Comparison of ENCODE assay signal across 13 cellular contexts in the genomic region with DNA sequence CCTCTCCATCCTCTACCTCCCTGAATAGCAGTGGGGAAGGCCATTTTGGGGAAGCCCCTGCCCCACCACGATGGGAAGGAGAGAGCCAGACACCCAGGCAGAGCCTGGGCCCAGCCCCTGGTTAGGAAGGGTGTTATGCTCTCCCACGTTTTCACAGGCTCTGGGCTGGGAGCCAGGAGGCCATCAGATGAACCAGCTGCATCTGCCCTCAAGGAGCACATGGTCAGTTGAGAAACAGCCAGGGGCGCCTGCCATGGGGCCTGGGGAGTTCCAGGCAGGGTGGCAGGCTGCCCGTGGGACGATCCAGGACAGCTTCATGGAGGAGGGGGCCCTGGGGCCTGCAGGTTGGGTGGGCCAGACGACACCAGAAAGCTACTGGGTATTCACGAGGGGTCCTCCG. TPM values are rescaled to one million over a fixed set of nuclear protein-coding genes. Genes with fewer than 3 reads are reported as not detected.
DNase-seq lines count a peak whose midpoint lies in the region; ATAC-seq and TF ChIP-seq lines count a peak whose summit lies in the region.
"Had no signal": no experiment of that assay in that cellular context is flagged by ENCODE, and none has a peak within 500 bp of the region (broad histone marks: within the 10 kb centered on the region; RNA-seq: fewer than 3 reads in every experiment).

No MANE protein-coding gene starts in this region.

- H3K36me3 ChIP-seq in WERI-Rb-1 (no peaks in the 10 kb centered on the region), gastrocnemius medialis (no peaks in the 10 kb centered on the region)
- H3K36me3 ChIP-seq: colonic mucosa, tibial artery had no signal

- H3K4me3 ChIP-seq in WERI-Rb-1 (ENCODE audit: low read depth, low read length) (no peak overlapping the region), gastrocnemius medialis (no peak overlapping the region)
- H3K4me3 ChIP-seq: A549, colonic mucosa, tibial artery had no signal

- in situ Hi-C loops in gastrocnemius medialis (cut with MboI; ENCODE audit: low sequenced_read_pairs in 4 of 4): no loop called here

- no peak for TF ChIP-seq CTCF in WERI-Rb-1 (IDR thresholded peaks at IDR 0.05; ENCODE audit: low read depth, low read length)
- no peak for TF ChIP-seq CTCF in gastrocnemius medialis (IDR thresholded peaks at IDR 0.05 in 4 of 5, conservative IDR thresholded peaks at IDR 0.05 in 1 of 5)

- H3K27ac ChIP-seq in WERI-Rb-1 (no peak overlapping the region), gastrocnemius medialis (peak overlapping the region; percentile 70 to 84 (median 76))
- H3K27ac ChIP-seq: A549, colonic mucosa, tibial artery had no signal

- H3K9me3 ChIP-seq in WERI-Rb-1 (ENCODE audit: severe bottlenecking) (no peaks in the 10 kb centered on the region), gastrocnemius medialis (no peaks in the 10 kb centered on the region)
- H3K9me3 ChIP-seq: A549, colonic mucosa, tibial artery had no signal

- ATAC-seq in gastrocnemius medialis: peak; percentile 79 to 81
- ATAC-seq: A549; activated CD8-positive, alpha-beta T cell treated with anti-CD3 and anti-CD28 coated beads for 36 hours; naive thymus-derived CD8-positive, alpha-beta T cell had no signal

- no peaks in the 10 kb centered on the region for H3K27me3 ChIP-seq in WERI-Rb-1 (ENCODE audit: insufficient read depth, low read depth, severe bottlenecking)
- no peaks in the 10 kb centered on the region for H3K27me3 ChIP-seq in gastrocnemius medialis
- H3K27me3 ChIP-seq: colonic mucosa had no signal

- DNase-seq in NCI-H2171 treated with DMSO at 0.1 percent for 48 hours (lab: John Stamatoyannopoulos, UW) (peak; percentile 24), NCI-H2171 (lab: John Stamatoyannopoulos, UW) (no peak), WERI-Rb-1 (peak; percentile 5), cardiac septum (ENCODE audit: low spot score) (peak; percentile 82), gastrocnemius medialis (peak; percentile 91 to 94), kidney tubule cell (ENCODE audit: low spot score) (no peak), dermis blood vessel endothelial cell (no peak)
- DNase-seq in stimulated activated CD4-positive, alpha-beta T cell treated with anti-CD3 and anti-CD28 coated beads, Interleukin-2, amount 100 ng/mL, for 48 hours: no peak
- DNase-seq: activated CD8-positive, alpha-beta T cell treated with anti-CD3 and anti-CD28 coated beads for 36 hours; colonic mucosa had no signal

- intact Hi-C loops in cardiac septum (cut with DNase I): no loop called here
- intact Hi-C loops in gastrocnemius medialis (cut with DNase I; ENCODE audit: low total_unique reads): no loop called here

- no peak for TF ChIP-seq POLR2A in gastrocnemius medialis (IDR thresholded peaks at IDR 0.05)

- peaks cover 65 to 67% of the 10 kb centered on the region in 2 donors for H3K4me1 ChIP-seq in gastrocnemius medialis
- H3K4me1 ChIP-seq: A549, colonic mucosa had no signal

RNA-seq across cellular contexts. Expression of a gene that starts 47.5 kb away (rescaled TPM):
- total RNA-seq in cardiac septum: 149 TPM
- total RNA-seq in gastrocnemius medialis: 10 to 100 TPM; 35.3 to 64.8 (median 46.0) TPM
- 0.09 and 0.17 TPM in 2 replicates for total RNA-seq in dermis blood vessel endothelial cell
- total RNA-seq: naive thymus-derived CD8-positive, alpha-beta T cell had no signal

Comparison
In these comparisons a context has a peak if more than half of its experiments do, and no peak if none do; other contexts are left out.
1. DNase-seq: peak in NCI-H2171 treated with DMSO at 0.1 percent for 48 hours (single experiment), WERI-Rb-1 (single experiment), cardiac septum (single experiment) and gastrocnemius medialis (2 of 2); none in NCI-H2171 (single experiment), kidney tubule cell (single experiment), dermis blood vessel endothelial cell (single experiment) and stimulated activated CD4-positive, alpha-beta T cell treated with anti-CD3 and anti-CD28 coated beads, Interleukin-2, amount 100 ng/mL, for 48 hours (0 of 2).
2. RNA of a gene that starts 47.5 kb away (total RNA-seq): 149 TPM in cardiac septum (single experiment) and 35.3 to 64.8 TPM in gastrocnemius medialis; 0.09 to 0.17 TPM in dermis blood vessel endothelial cell; every median in the first group is over 10 times any median in the second.